Comparison of ENCODE assay signal across 8 cellular contexts in the genomic region with DNA sequence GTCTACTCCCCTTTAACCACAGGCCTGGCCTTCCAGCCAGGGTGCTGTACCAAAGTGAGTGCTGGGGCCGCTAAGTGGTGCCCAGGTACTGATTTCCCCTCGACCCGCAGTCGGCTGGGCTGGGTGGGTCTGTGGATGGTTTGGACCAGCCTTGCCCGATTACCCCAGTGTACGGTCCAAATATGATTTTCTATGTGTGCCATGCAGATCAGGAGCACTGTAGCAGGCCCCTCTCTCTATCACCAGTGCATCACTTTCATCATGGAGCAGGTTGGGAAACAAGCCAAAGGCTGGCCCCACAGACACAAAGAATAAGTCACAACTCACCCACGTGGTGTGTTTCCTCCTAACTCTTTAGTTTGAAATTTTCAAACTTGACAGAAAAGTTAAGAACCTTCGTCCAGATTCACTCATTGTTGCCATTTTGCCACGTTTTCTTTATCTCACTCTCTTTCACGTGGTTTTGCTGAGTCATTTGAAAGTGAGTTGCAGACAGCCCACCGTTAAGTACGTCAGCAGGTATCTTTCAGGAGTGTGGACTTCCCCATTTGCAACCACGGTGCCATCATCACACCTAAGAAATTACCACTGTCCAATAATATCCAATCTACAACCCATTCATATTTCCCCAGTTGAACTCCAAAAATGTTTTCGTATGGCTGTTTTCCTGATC. TPM values are rescaled to one million over a fixed set of nuclear protein-coding genes. Genes with fewer than 3 reads are reported as not detected.
DNase-seq lines count a peak whose midpoint lies in the region; ATAC-seq and TF ChIP-seq lines count a peak whose summit lies in the region.

No MANE protein-coding gene starts in this region.

- H3K27ac ChIP-seq in OCI-LY1 (ENCODE audit: low read depth, low read length, poor library complexity, severe bottlenecking) (peak overlapping the region; percentile 64), tibial artery (no peak overlapping the region), prostate gland (no peak overlapping the region)

- DNase-seq in ELR (ENCODE audit: low read depth) (peak; percentile 28), choroid plexus epithelial cell (ENCODE audit: low read depth) (peak; percentile 64), tibial artery (no peak), NCI-H345 (lab: John Stamatoyannopoulos, UW) (no peak), prostate gland (ENCODE audit: low spot score) (no peak)
- DNase-seq in stimulated activated CD4-positive, alpha-beta T cell treated with anti-CD3 and anti-CD28 coated beads, Interleukin-15, amount 100 ng/mL, for 48 hours (ENCODE audit: low read depth in 2 of 2) = peak; percentile 41 to 48

- H3K36me3 ChIP-seq in OCI-LY1 (ENCODE audit: insufficient read depth, low read length) (no peaks in the 10 kb centered on the region), tibial artery (no peaks in the 10 kb centered on the region), prostate gland (no peaks in the 10 kb centered on the region)

- 79% methylated on average over 14 of the region's 14 CpGs for WGBS in prostate gland

- H2AFZ ChIP-seq in OCI-LY1 (ENCODE audit: low read length) = no peak overlapping the region

- H3K9me3 ChIP-seq in OCI-LY1 (ENCODE audit: low read length) (no peaks in the 10 kb centered on the region), tibial artery (no peaks in the 10 kb centered on the region), prostate gland (no peaks in the 10 kb centered on the region)

- no peak for TF ChIP-seq POLR2A in prostate gland (IDR thresholded peaks at IDR 0.05)

- ATAC-seq in GM21576 (IDR thresholded peaks at IDR 0.05; ENCODE audit: unreplicated experiment) = peak; percentile 72

- H3K4me3 ChIP-seq in OCI-LY1 (ENCODE audit: low read depth, low read length, poor library complexity, severe bottlenecking) = no peak overlapping the region
- H3K4me3 ChIP-seq in choroid plexus epithelial cell (ENCODE audit: low read depth, low read length) = no peak overlapping the region
- no peak overlapping the region for H3K4me3 ChIP-seq in tibial artery
- H3K4me3 ChIP-seq in prostate gland = no peak overlapping the region

- intact Hi-C loops in tibial artery (cut with DNase I; ENCODE audit: low total_unique reads) (no loop called here), prostate gland (cut with DNase I) (no loop called here)

- H3K9ac ChIP-seq in OCI-LY1 (ENCODE audit: low read length) = peak overlapping the region; percentile 10; the same call in 1 of the 2 replicates

- H3K9me2 ChIP-seq in OCI-LY1 (ENCODE audit: low read depth, low read length) = no peaks in the 10 kb centered on the region

- H4K20me1 ChIP-seq in OCI-LY1 (ENCODE audit: insufficient read depth, low read length) = no peaks in the 10 kb centered on the region

- peaks cover 60% of the 10 kb centered on the region for H3K4me1 ChIP-seq in OCI-LY1 (ENCODE audit: insufficient read depth, low read length, severe bottlenecking)
- H3K4me1 ChIP-seq in tibial artery = peaks cover 0 to 43% (median 22%) of the 10 kb centered on the region in 4 donors
- H3K4me1 ChIP-seq in prostate gland (replicated peaks) = peaks cover 8% of the 10 kb centered on the region

- peak overlapping the region; percentile 25; the same call in 1 of the 2 replicates for H3K4me2 ChIP-seq in OCI-LY1 (ENCODE audit: low read length)

- TF ChIP-seq CTCF in OCI-LY1 (IDR thresholded peaks at IDR 0.05; ENCODE audit: low read length) (no peak), choroid plexus epithelial cell (conservative IDR thresholded peaks at IDR 0.05; ENCODE audit: low read depth, low read length) (no peak), tibial artery (IDR thresholded peaks at IDR 0.05) (no peak), prostate gland (IDR thresholded peaks at IDR 0.05) (no peak)

- H3K79me2 ChIP-seq in OCI-LY1 (ENCODE audit: insufficient read depth, low read length) = no peaks in the 10 kb centered on the region

- H3F3A ChIP-seq in OCI-LY1 (ENCODE audit: insufficient read depth, low read length) = 0 out of 2 replicates have a peak, but pooled peaks cover 4% of the 10 kb centered on the region

- H3K27me3 ChIP-seq in OCI-LY1 (ENCODE audit: insufficient read depth, low read length) (no peaks in the 10 kb centered on the region), tibial artery (no peaks in the 10 kb centered on the region), prostate gland (replicated peaks; ENCODE audit: insufficient read depth) (no peaks in the 10 kb centered on the region)

RNA-seq across cellular contexts. Expression of a gene that starts 37.0 kb away (rescaled TPM):
- total RNA-seq in prostate gland = 10 to 100 TPM; 13.6 to 18.0 TPM

Comparison
In these comparisons a context has a peak if more than half of its experiments do, and no peak if none do; other contexts are left out.
1. DNase-seq: peak in ELR (single experiment), choroid plexus epithelial cell (single experiment) and stimulated activated CD4-positive, alpha-beta T cell treated with anti-CD3 and anti-CD28 coated beads, Interleukin-15, amount 100 ng/mL, for 48 hours (2 of 2); none in tibial artery (0 of 2), NCI-H345 (single experiment) and prostate gland (single experiment).